ENCODE assay signal across 8 cellular contexts in the genomic region with DNA sequence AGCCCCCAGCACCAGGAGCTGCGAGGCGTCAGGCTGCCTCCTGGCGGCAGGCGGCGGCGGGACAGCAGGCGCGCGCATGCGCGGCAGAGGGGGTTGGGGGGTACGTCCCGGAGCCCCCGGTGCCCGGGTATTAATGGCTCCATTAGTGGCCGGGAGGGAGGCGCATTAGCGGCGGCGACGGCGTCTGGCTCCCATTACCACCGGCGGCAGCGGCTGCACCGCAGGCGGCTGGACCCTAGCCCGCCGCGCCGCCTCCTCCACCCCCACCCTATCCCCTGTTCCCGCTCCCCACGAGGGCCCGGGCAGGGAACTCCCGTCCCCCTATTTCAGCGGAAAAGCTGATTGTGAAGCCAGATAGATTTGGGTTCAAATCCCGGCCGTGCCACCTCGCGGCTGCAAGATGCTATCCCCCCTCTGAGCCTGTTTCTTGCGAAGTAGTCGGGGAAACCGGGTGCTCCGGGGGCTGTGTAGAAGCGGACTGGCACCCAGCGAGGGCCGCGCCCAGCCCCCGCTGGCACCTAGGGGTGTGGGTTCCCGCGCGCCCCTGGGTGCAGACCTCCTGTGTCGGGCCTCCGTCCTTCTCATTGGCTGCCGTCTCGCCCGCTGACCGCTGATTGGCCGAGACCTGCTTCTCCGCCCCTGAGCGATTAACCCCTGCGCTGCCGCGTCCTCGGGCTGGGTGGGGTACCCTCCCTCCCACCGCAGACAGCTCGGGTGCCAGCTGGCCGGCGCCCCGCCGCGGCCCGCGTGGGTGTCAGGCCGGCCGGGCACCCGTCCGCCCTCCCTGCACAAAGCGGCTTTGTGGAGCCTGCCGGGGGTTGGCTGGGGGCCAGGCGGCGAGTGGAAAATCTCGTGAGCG. TPM values are rescaled to one million over a fixed set of nuclear protein-coding genes. Genes with fewer than 3 reads are reported as not detected.
DNase-seq lines count a peak whose midpoint lies in the region; ATAC-seq and TF ChIP-seq lines count a peak whose summit lies in the region.

No MANE protein-coding gene starts in this region.

- H3K27me3 ChIP-seq in DND-41 (ENCODE audit: insufficient read depth, low read length, poor library complexity): no peaks in the 10 kb centered on the region
- H3K27me3 ChIP-seq in HAP-1 (ENCODE audit: low read depth): no peaks in the 10 kb centered on the region

- H2AFZ ChIP-seq in DND-41 (ENCODE audit: low read depth, low read length): peak overlapping the region; percentile 83

- peak; percentile 96 for TF ChIP-seq CTCF in DND-41 (IDR thresholded peaks at IDR 0.05; ENCODE audit: borderline replicate concordance, extremely low read depth, low read length, poor library complexity, severe bottlenecking)

- intact Hi-C loops in sciatic nerve (cut with DNase I): no loop called here

- DNase-seq in DND-41: peak; percentile 95
- peak; percentile 88 to 96 for DNase-seq in HAP-1 (ENCODE audit: low spot score in 2 of 2)
- peak; percentile 84 for DNase-seq in NCI-H146 treated with DMSO at 0.1 percent for 48 hours (lab: John Stamatoyannopoulos, UW; ENCODE audit: unreplicated experiment)
- peak; percentile 79 for DNase-seq in T1000 (lab: John Stamatoyannopoulos, UW)
- DNase-seq in astrocyte of the hippocampus (ENCODE audit: low read depth, low spot score): peak; percentile 97
- peak; percentile 68 to 99 (median 93) for DNase-seq in hypothalamus (lab: John Stamatoyannopoulos, UW)
- peak; percentile 97 for DNase-seq in sciatic nerve (ENCODE audit: low spot score)

- no peaks in the 10 kb centered on the region for H3K9me3 ChIP-seq in DND-41 (ENCODE audit: insufficient read depth, low read length, severe bottlenecking)
- H3K9me3 ChIP-seq in HAP-1: no peaks in the 10 kb centered on the region

- H3K27ac ChIP-seq in DND-41 (ENCODE audit: low read length): peak overlapping the region; percentile 87

- H3K4me1 ChIP-seq in DND-41 (ENCODE audit: insufficient read depth, low read length) (peaks cover 54% of the 10 kb centered on the region), HAP-1 (peaks cover 28% of the 10 kb centered on the region)

- peaks cover 13% of the 10 kb centered on the region; the same call in 1 of the 2 replicates for H4K20me1 ChIP-seq in DND-41 (ENCODE audit: insufficient read depth, low read length)

- in situ Hi-C loops in HAP-1 (cut with MboI; ENCODE audit: low sequenced_read_pairs): no loop called here

- H3K79me2 ChIP-seq in DND-41 (ENCODE audit: insufficient read depth, low read length): peaks cover 32% of the 10 kb centered on the region

- H3K36me3 ChIP-seq in DND-41 (ENCODE audit: insufficient read depth, low read length) (peaks cover 2% of the 10 kb centered on the region; the same call in 1 of the 2 replicates), HAP-1 (replicated peaks) (no peaks in the 10 kb centered on the region)

- H3K4me2 ChIP-seq in DND-41 (ENCODE audit: insufficient read depth, low read length): peak overlapping the region; percentile 76

- ATAC-seq in DND-41 (ENCODE audit: insufficient read depth, low read depth) (peak; percentile 82), sciatic nerve (peak; percentile 71), HG03571 (IDR thresholded peaks at IDR 0.05; ENCODE audit: unreplicated experiment) (no peak)

- H3K9ac ChIP-seq in DND-41 (ENCODE audit: low read depth, low read length): peak overlapping the region; percentile 79

- H3K4me3 ChIP-seq in DND-41 (ENCODE audit: low read depth in 1 of 2, low read length in 2 of 2) (peak overlapping the region; percentile 53 to 73; a peak in 3 of 4 replicates), HAP-1 (peak overlapping the region; percentile 73)

RNA-seq across cellular contexts. Expression of a gene that starts 11.1 kb away (rescaled TPM):
- total RNA-seq in sciatic nerve: 92.1 TPM

RNA-seq across cellular contexts. Expression of a gene that starts 21.8 kb away (rescaled TPM):
- 0.45 TPM for total RNA-seq in sciatic nerve

RNA-seq across cellular contexts. Expression of a gene that starts 22.3 kb away (rescaled TPM):
- 7.4 TPM for total RNA-seq in sciatic nerve

RNA-seq across cellular contexts. Expression of a gene that starts 25.2 kb away (rescaled TPM):
- total RNA-seq in sciatic nerve: 90.7 TPM

RNA-seq across cellular contexts. Expression of a gene that starts 33.0 kb away (rescaled TPM):
- not detected for total RNA-seq in sciatic nerve
